8 cellular contexts compared by ENCODE assay signal in the genomic region with DNA sequence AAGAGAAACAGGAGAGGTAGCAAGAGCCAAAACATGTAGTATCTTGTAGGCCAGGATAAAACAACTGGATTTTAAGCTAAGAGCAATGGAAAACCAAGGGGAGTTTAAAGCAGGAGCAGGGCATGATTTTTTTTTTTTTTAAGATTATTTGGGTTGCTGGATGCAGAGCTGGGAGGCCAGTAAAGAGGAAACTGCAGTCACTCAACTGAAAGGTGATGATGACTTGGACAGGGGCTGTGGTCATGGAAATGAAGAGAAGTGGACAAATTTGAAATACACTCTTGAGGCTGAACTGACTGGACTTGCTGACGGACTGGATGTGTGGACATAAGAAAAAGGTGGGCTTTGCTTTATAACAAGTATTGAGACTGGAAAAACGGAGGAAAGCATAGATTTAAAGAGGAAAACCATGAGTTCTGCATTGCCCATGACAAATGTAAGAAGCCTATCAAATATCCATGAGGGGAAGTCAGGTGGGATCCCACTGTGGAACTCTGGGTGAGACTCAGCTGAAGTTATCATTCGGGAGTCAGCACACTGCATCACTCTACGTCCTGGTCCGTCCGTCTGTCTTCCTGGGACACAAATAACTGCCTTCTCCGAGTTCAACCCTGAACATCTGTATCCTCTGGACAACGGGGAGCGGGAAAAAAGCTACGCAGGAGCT. TPM values are rescaled to one million over a fixed set of nuclear protein-coding genes. Genes with fewer than 3 reads are reported as not detected.
A peak's percentile ranks its signal among the peaks of the same experiment; 100 is the strongest.
DNase-seq lines count a peak whose midpoint lies in the region; ATAC-seq and TF ChIP-seq lines count a peak whose summit lies in the region.

No MANE protein-coding gene starts in this region.

- no peak for TF ChIP-seq POLR2A in NB4 (IDR thresholded peaks at IDR 0.05; ENCODE audit: extremely low read depth, insufficient read length)

- no peaks in the 10 kb centered on the region for H3K27me3 Mint-ChIP-seq in mesothelial cell of epicardium (ENCODE audit: low read depth)

- TF ChIP-seq CTCF in DND-41 (IDR thresholded peaks at IDR 0.05; ENCODE audit: borderline replicate concordance, extremely low read depth, low read length, poor library complexity, severe bottlenecking): no peak
- TF ChIP-seq CTCF in NB4 (IDR thresholded peaks at IDR 0.05; ENCODE audit: low read depth, low read length): no peak
- TF ChIP-seq CTCF in colonic mucosa (IDR thresholded peaks at IDR 0.05): no peak
- no peak for TF ChIP-seq CTCF in mesothelial cell of epicardium (IDR thresholded peaks at IDR 0.05; ENCODE audit: unreplicated experiment)
- TF ChIP-seq CTCF in upper lobe of right lung (IDR thresholded peaks at IDR 0.05): no peak

- DNase-seq in DND-41 (no peak), H7 (no peak), NB4 (ENCODE audit: low read depth) (peak; percentile 20), colonic mucosa (no peak), mesothelial cell of epicardium (ENCODE audit: low spot score in 2 of 2, unreplicated experiment in 2 of 2) (no peak), upper lobe of right lung (no peak), SKM-1 (lab: John Stamatoyannopoulos, UW; ENCODE audit: unreplicated experiment) (no peak)
- DNase-seq in stimulated activated CD4-positive, alpha-beta T cell treated with anti-CD3 and anti-CD28 coated beads, Interleukin-4, amount 100 ng/mL, for 1 hour: no peak

- peak overlapping the region; percentile 82 to 84; a peak in 3 of 4 replicates for H3K4me3 ChIP-seq in DND-41 (ENCODE audit: low read depth in 1 of 2, low read length in 2 of 2)
- peak overlapping the region; percentile 79 for H3K4me3 ChIP-seq in H7 (ENCODE audit: insufficient read depth, low read depth, low read length)
- peak overlapping the region; percentile 84 for H3K4me3 ChIP-seq in NB4 (ENCODE audit: low read depth, low read length)
- H3K4me3 ChIP-seq in colonic mucosa: peak overlapping the region; percentile 86
- H3K4me3 ChIP-seq in upper lobe of right lung: peak overlapping the region; percentile 65

- no peaks in the 10 kb centered on the region for H3K9me3 ChIP-seq in DND-41 (ENCODE audit: insufficient read depth, low read length, severe bottlenecking)
- H3K9me3 ChIP-seq in colonic mucosa: no peaks in the 10 kb centered on the region
- no peaks in the 10 kb centered on the region for H3K9me3 ChIP-seq in upper lobe of right lung

- ATAC-seq in DND-41 (ENCODE audit: insufficient read depth, low read depth): no peak
- peak; percentile 30 for ATAC-seq in upper lobe of right lung

- peak overlapping the region; percentile 82 for H2AFZ ChIP-seq in DND-41 (ENCODE audit: low read depth, low read length)

- H3K9ac ChIP-seq in DND-41 (ENCODE audit: low read depth, low read length): peak overlapping the region; percentile 67
- peak overlapping the region; percentile 76 to 92 for H3K9ac ChIP-seq in colonic mucosa (ENCODE audit: low read depth in 2 of 2, low read length in 2 of 2)

- peaks cover 61% of the 10 kb centered on the region for H3K79me2 ChIP-seq in DND-41 (ENCODE audit: insufficient read depth, low read length)

- peaks cover 42% of the 10 kb centered on the region for H3K4me1 Mint-ChIP-seq in mesothelial cell of epicardium

- no peaks in the 10 kb centered on the region for H3K27me3 ChIP-seq in DND-41 (ENCODE audit: insufficient read depth, low read length, poor library complexity)
- H3K27me3 ChIP-seq in H7 (ENCODE audit: control insufficient read depth, insufficient read depth, low read length): no peaks in the 10 kb centered on the region
- H3K27me3 ChIP-seq in colonic mucosa: no peaks in the 10 kb centered on the region
- H3K27me3 ChIP-seq in upper lobe of right lung: no peaks in the 10 kb centered on the region

- H3K27ac Mint-ChIP-seq in mesothelial cell of epicardium: peak overlapping the region; percentile 96

- H3K36me3 Mint-ChIP-seq in mesothelial cell of epicardium: peaks cover 11% of the 10 kb centered on the region

- H3K36me3 ChIP-seq in DND-41 (ENCODE audit: insufficient read depth, low read length): peaks cover 24% of the 10 kb centered on the region
- H3K36me3 ChIP-seq in H7 (replicated peaks; ENCODE audit: control insufficient read depth, insufficient read depth, low read length): peaks cover 3% of the 10 kb centered on the region
- H3K36me3 ChIP-seq in colonic mucosa: peaks cover 7% of the 10 kb centered on the region
- H3K36me3 ChIP-seq in upper lobe of right lung: peaks cover 17% of the 10 kb centered on the region

- peak overlapping the region; percentile 82 for H3K4me2 ChIP-seq in DND-41 (ENCODE audit: insufficient read depth, low read length)

- H3K27ac ChIP-seq in DND-41 (ENCODE audit: low read length) (peak overlapping the region; percentile 83), colonic mucosa (peak overlapping the region; percentile 93), upper lobe of right lung (peak overlapping the region; percentile 98)

- peaks cover 76% of the 10 kb centered on the region for H3K4me1 ChIP-seq in DND-41 (ENCODE audit: insufficient read depth, low read length)
- peaks cover 20% of the 10 kb centered on the region for H3K4me1 ChIP-seq in colonic mucosa
- peaks cover 30% of the 10 kb centered on the region for H3K4me1 ChIP-seq in upper lobe of right lung

- intact Hi-C loops in colonic mucosa (cut with DNase I) (loop anchor here (5.0 kb wide), 1 partner anchor 55 kb away; a partner anchor contains a TSS), upper lobe of right lung (cut with DNase I) (no loop called here)

- H3K4me3 Mint-ChIP-seq in mesothelial cell of epicardium: peak overlapping the region; percentile 98

- peaks cover 34% of the 10 kb centered on the region for H4K20me1 ChIP-seq in DND-41 (ENCODE audit: insufficient read depth, low read length)

- no peaks in the 10 kb centered on the region for H3K9me3 Mint-ChIP-seq in mesothelial cell of epicardium

RNA-seq across cellular contexts. Expression of a gene that starts 0.7 kb away (rescaled TPM):
- total RNA-seq in H7 (2014; rRNA removed; shearing (Covaris generic)): 23.9 and 31.0 TPM in 2 replicates
- 10 to 100 TPM; 14.7 to 23.3 TPM for total RNA-seq in colonic mucosa
- 47.5 to 52.0 TPM (median 47.8 TPM) in 3 replicates for total RNA-seq in mesothelial cell of epicardium
- 36.1 TPM for total RNA-seq in upper lobe of right lung

RNA-seq across cellular contexts. Expression of a gene that starts 0.9 kb away (rescaled TPM):
- total RNA-seq in H7 (2014; rRNA removed; shearing (Covaris generic)): 17.0 and 17.9 TPM in 2 replicates
- total RNA-seq in colonic mucosa (10 to 100 TPM; 12.4 to 16.4 TPM), mesothelial cell of epicardium (9.6 to 10.9 TPM (median 9.7 TPM) in 3 replicates), upper lobe of right lung (8.8 TPM)

RNA-seq across cellular contexts. Expression of a gene that starts 52.9 kb away (rescaled TPM):
- total RNA-seq in H7 (2014; rRNA removed; shearing (Covaris generic)): 59.1 and 62.7 TPM in 2 replicates
- 10 to 100 TPM; 25.4 to 31.1 TPM for total RNA-seq in colonic mucosa
- 50.0 to 52.5 TPM (median 51.5 TPM) in 3 replicates for total RNA-seq in mesothelial cell of epicardium
- 86.3 TPM for total RNA-seq in upper lobe of right lung

RNA-seq across cellular contexts. Expression of a gene that starts 53.0 kb away (rescaled TPM):
- 53.1 and 53.8 TPM in 2 replicates for total RNA-seq in H7 (2014; rRNA removed; shearing (Covaris generic))
- total RNA-seq in colonic mucosa (10 to 100 TPM; 14.5 to 25.4 TPM), mesothelial cell of epicardium (7.1 to 7.3 TPM (median 7.3 TPM) in 3 replicates), upper lobe of right lung (12.0 TPM)
